Comparison of ENCODE assay signal across 8 cellular contexts in the genomic region with DNA sequence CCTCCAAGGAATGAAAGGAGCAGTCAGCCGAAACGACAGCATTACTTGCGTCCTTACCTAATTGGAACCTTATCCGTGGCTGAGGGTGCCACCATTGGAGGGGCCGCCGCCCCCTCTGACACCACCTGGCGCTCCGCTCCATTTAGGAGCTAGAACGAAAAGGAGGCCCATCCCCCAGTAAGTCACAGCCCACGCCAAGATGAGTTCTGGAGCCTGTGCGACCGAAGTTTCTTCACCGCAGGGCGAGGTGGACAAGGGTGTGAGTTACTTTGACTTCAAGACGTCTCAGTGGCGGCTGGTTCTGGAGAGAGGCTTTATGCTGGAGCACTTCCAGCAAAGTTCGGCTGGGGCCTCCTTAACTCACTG. TPM values are rescaled to one million over a fixed set of nuclear protein-coding genes. Genes with fewer than 3 reads are reported as not detected.
DNase-seq lines count a peak whose midpoint lies in the region; ATAC-seq and TF ChIP-seq lines count a peak whose summit lies in the region.

No MANE protein-coding gene starts in this region.

- peaks cover 39 to 41% of the 10 kb centered on the region in 2 donors for H3K36me3 Mint-ChIP-seq in activated naive CD4-positive, alpha-beta T cell treated with anti-CD3 and anti-CD28 coated beads, Interleukin-2, amount 50 U/mL, for 72 hours

- H3K4ac ChIP-seq in trophoblast cell (ENCODE audit: low read depth, low read length) = peak overlapping the region; percentile 39

- intact Hi-C loops in Right ventricle myocardium superior (cut with DNase I) = loop anchor here (5.0 to 10.0 kb wide), 2 partner anchors 62 to 190 kb away; no protein-coding TSS in a partner anchor
- intact Hi-C loops in aorta (cut with DNase I) = loop anchor here (2.0 to 10.0 kb wide), 4 partner anchors 62 to 210 kb away; a partner anchor contains a TSS

- TF ChIP-seq POLR2A in Peyer's patch (IDR thresholded peaks at IDR 0.05) = no peak

- H3K4me3 ChIP-seq in Peyer's patch = peak overlapping the region; percentile 69 to 96 (median 81)
- H3K4me3 ChIP-seq in trophoblast cell (ENCODE audit: low read depth, low read length) = peak overlapping the region; percentile 83
- peak overlapping the region; percentile 70 to 82 for H3K4me3 ChIP-seq in aorta (ENCODE audit: low read length in 2 of 2)

- peaks cover 0 to 44% (median 10%) of the 10 kb centered on the region in 4 donors for H3K4me1 ChIP-seq in Peyer's patch
- H3K4me1 ChIP-seq in trophoblast cell (ENCODE audit: control insufficient read depth in 1 of 2, insufficient read depth in 2 of 2, low read length in 2 of 2) = peaks cover 0 to 9% of the 10 kb centered on the region in 2 experiments
- H3K4me1 ChIP-seq in aorta (ENCODE audit: control insufficient read depth in 1 of 2, insufficient read depth in 2 of 2, low read length in 2 of 2) = no peaks in the 10 kb centered on the region

- no peak overlapping the region for H2BK12ac ChIP-seq in trophoblast cell (ENCODE audit: low read length)

- H3K23ac ChIP-seq in trophoblast cell (ENCODE audit: low read length) = no peak overlapping the region

- peak overlapping the region; percentile 11 for H3K14ac ChIP-seq in trophoblast cell (ENCODE audit: low read length)

- H4K8ac ChIP-seq in trophoblast cell (ENCODE audit: low read depth, low read length) = peak overlapping the region; percentile 64

- no peaks in the 10 kb centered on the region for H3K9me3 Mint-ChIP-seq in activated naive CD4-positive, alpha-beta T cell treated with anti-CD3 and anti-CD28 coated beads, Interleukin-2, amount 50 U/mL, for 72 hours

- H2AK5ac ChIP-seq in trophoblast cell (ENCODE audit: low read length) = no peak overlapping the region

- peak overlapping the region; percentile 99 to 100 for H3K27ac Mint-ChIP-seq in activated naive CD4-positive, alpha-beta T cell treated with anti-CD3 and anti-CD28 coated beads, Interleukin-2, amount 50 U/mL, for 72 hours

- no peak overlapping the region for H4K12ac ChIP-seq in trophoblast cell (ENCODE audit: low read depth, low read length)

- H3K4me2 ChIP-seq in trophoblast cell (ENCODE audit: low read length) = peak overlapping the region; percentile 96

- peak; percentile 16 for DNase-seq in NOMO-1 treated with DMSO at 0.1 percent for 48 hours (lab: John Stamatoyannopoulos, UW; ENCODE audit: unreplicated experiment)
- DNase-seq in NOMO-1 (lab: John Stamatoyannopoulos, UW; ENCODE audit: unreplicated experiment in 2 of 2) = no peak
- DNase-seq in Peyer's patch = peak; percentile 41 to 75 (median 67)
- DNase-seq in activated naive CD4-positive, alpha-beta T cell treated with anti-CD3 and anti-CD28 coated beads, Interleukin-2, amount 50 U/mL, for 72 hours (ENCODE audit: low spot score in 2 of 2) = peak; percentile 58 to 72
- peak; percentile 61 for DNase-seq in Right ventricle myocardium superior
- DNase-seq in trophoblast cell = peak; percentile 24 to 48
- DNase-seq in aorta = peak; percentile 67 to 79

- ATAC-seq in HG02840 (IDR thresholded peaks at IDR 0.05; ENCODE audit: low FRiP score, unreplicated experiment) (peak; percentile 20), Right ventricle myocardium superior (ENCODE audit: poor library complexity) (peak; percentile 8), aorta (ENCODE audit: low FRiP score) (peak; percentile 47)
- peak; percentile 41 to 43 for ATAC-seq in activated naive CD4-positive, alpha-beta T cell treated with anti-CD3 and anti-CD28 coated beads, Interleukin-2, amount 50 U/mL, for 72 hours

- H2BK5ac ChIP-seq in trophoblast cell (ENCODE audit: low read depth, low read length, poor library complexity) = no peak overlapping the region

- H3K9me3 ChIP-seq in Peyer's patch (no peaks in the 10 kb centered on the region), trophoblast cell (ENCODE audit: insufficient read depth, low read depth, low read length) (no peaks in the 10 kb centered on the region), aorta (ENCODE audit: control insufficient read depth, low read length) (no peaks in the 10 kb centered on the region)

- WGBS in trophoblast cell (ENCODE audit: extremely low coverage, insufficient coverage, insufficient read length) = no CpG with 5 or more reads among the region's 17 CpGs
- 0% methylated on average over 17 of the region's 17 CpGs for WGBS in aorta, 2 donors

- H3K27ac ChIP-seq in Peyer's patch (peak overlapping the region; percentile 95 to 100 (median 99)), trophoblast cell (ENCODE audit: low read depth, low read length) (no peak overlapping the region), aorta (ENCODE audit: low read depth in 1 of 2, low read length in 2 of 2) (peak overlapping the region; percentile 57 to 98)

- H2AFZ ChIP-seq in trophoblast cell (ENCODE audit: insufficient read depth, low read length, poor library complexity) = peak overlapping the region; percentile 57

- peaks cover 18% of the 10 kb centered on the region for H3K79me1 ChIP-seq in trophoblast cell (ENCODE audit: low read length)

- TF ChIP-seq CTCF in Peyer's patch (IDR thresholded peaks at IDR 0.05) = no peak

- peak overlapping the region; percentile 30 for H3K18ac ChIP-seq in trophoblast cell (ENCODE audit: low read length)

- peak overlapping the region; percentile 71 for H4K91ac ChIP-seq in trophoblast cell (ENCODE audit: low read depth, low read length)

- H3K36me3 ChIP-seq in Peyer's patch (no peaks in the 10 kb centered on the region), trophoblast cell (ENCODE audit: control insufficient read depth in 1 of 2, insufficient read depth in 2 of 2, low read length in 2 of 2) (no peaks in the 10 kb centered on the region), aorta (ENCODE audit: control insufficient read depth in 1 of 2, insufficient read depth in 2 of 2, low read length in 1 of 2) (no peaks in the 10 kb centered on the region)

- H3K79me2 ChIP-seq in trophoblast cell (ENCODE audit: control insufficient read depth, insufficient read depth, low read length, poor library complexity) = peaks cover 9% of the 10 kb centered on the region

- H3K27me3 ChIP-seq in Peyer's patch = no peaks in the 10 kb centered on the region
- no peaks in the 10 kb centered on the region for H3K27me3 ChIP-seq in trophoblast cell (ENCODE audit: insufficient read depth, low read length)
- no peaks in the 10 kb centered on the region for H3K27me3 ChIP-seq in aorta (ENCODE audit: control insufficient read depth in 1 of 2, insufficient read depth in 2 of 2, low read length in 1 of 2)

- no peak overlapping the region for H2BK120ac ChIP-seq in trophoblast cell (ENCODE audit: insufficient read depth, low read length, poor library complexity)

- peak overlapping the region; percentile 42 for H3K9ac ChIP-seq in trophoblast cell (ENCODE audit: low read length)

RNA-seq across cellular contexts. Expression of a gene that starts 0.7 kb away (rescaled TPM):
- 10 to 100 TPM; 28.0 to 42.8 (median 39.2) TPM for total RNA-seq in Peyer's patch
- total RNA-seq in activated naive CD4-positive, alpha-beta T cell treated with anti-CD3 and anti-CD28 coated beads, Interleukin-2, amount 50 U/mL, for 72 hours = 10 to 100 TPM; 52.7 to 56.8 TPM
- 27.2 TPM for total RNA-seq in Right ventricle myocardium superior
- polyA plus RNA-seq in trophoblast cell (2013) = 5.7 and 5.9 TPM in 2 replicates
- 10 to 100 TPM; 37.1 to 49.4 TPM for total RNA-seq in aorta
- 10 to 100 TPM; 14.1 to 17.7 TPM for polyA plus RNA-seq in aorta

Comparison
In these comparisons a context has a peak if more than half of its experiments do, and no peak if none do; other contexts are left out.
1. DNase-seq: peak in NOMO-1 treated with DMSO at 0.1 percent for 48 hours (single experiment), Peyer's patch (3 of 3), activated naive CD4-positive, alpha-beta T cell treated with anti-CD3 and anti-CD28 coated beads, Interleukin-2, amount 50 U/mL, for 72 hours (2 of 2), Right ventricle myocardium superior (single experiment), trophoblast cell (2 of 2) and aorta (2 of 2); none in NOMO-1 (0 of 2).
2. Peak in every context shown above with its lines, with median percentiles within 50 percentile points of each other: ATAC-seq and H3K4me3 ChIP-seq.